In genomic region chr20:20199338-20200160, GRCh38 we compare ENCODE assay signal across 15 cellular contexts.
DNase-seq lines count a peak whose midpoint lies in the region; ATAC-seq and TF ChIP-seq lines count a peak whose summit lies in the region.
"Had no signal": no experiment of that assay in that cellular context is flagged by ENCODE, and none has a peak within 500 bp of the region (broad histone marks: within the 10 kb centered on the region; RNA-seq: fewer than 3 reads in every experiment).

No MANE protein-coding gene starts in this region.

- H3K4me1 Mint-ChIP-seq in endodermal cell, result peaks cover 30% of the 10 kb centered on the region

- no peak overlapping the region for H3K4me3 ChIP-seq in endodermal cell (ENCODE audit: low read length)
- H3K4me3 ChIP-seq in gastroesophageal sphincter, result no peak overlapping the region
- H3K4me3 ChIP-seq: colonic mucosa, right atrium auricular region had no signal

- DNase-seq in D341Med (ENCODE audit: low spot score) (peak; percentile 93), NCI-H146 (lab: John Stamatoyannopoulos, UW) (peak; percentile 53), NCI-H82 treated with DMSO at 0.1 percent for 48 hours (lab: John Stamatoyannopoulos, UW; ENCODE audit: unreplicated experiment) (peak; percentile 74), endodermal cell (peak; percentile 64)
- no peak for DNase-seq in activated naive CD4-positive, alpha-beta T cell treated with Interleukin-2 at 50 U/mL for 16 hours
- DNase-seq: activated CD4-positive, alpha-beta memory T cell treated with anti-CD3 and anti-CD28 coated beads for 36 hours; activated T-cell treated with anti-CD3 and anti-CD28 coated beads, Interleukin-2, amount 50 U/mL, for 72 hours; colonic mucosa; KG1; midbrain; NCI-H2029 had no signal

- H3K36me3 ChIP-seq in endodermal cell (ENCODE audit: control insufficient read depth, insufficient read depth, low read length), result no peaks in the 10 kb centered on the region
- H3K36me3 ChIP-seq in gastroesophageal sphincter, result no peaks in the 10 kb centered on the region
- H3K36me3 ChIP-seq: colonic mucosa, right atrium auricular region had no signal

- H3K27ac Mint-ChIP-seq in endodermal cell, result no peak overlapping the region
- H3K27ac Mint-ChIP-seq: activated CD4-positive, alpha-beta memory T cell treated with anti-CD3 and anti-CD28 coated beads for 36 hours; activated T-cell treated with anti-CD3 and anti-CD28 coated beads, Interleukin-2, amount 50 U/mL, for 72 hours had no signal

- no peak for ATAC-seq in GM21576 (IDR thresholded peaks at IDR 0.05; ENCODE audit: unreplicated experiment)
- no peak for ATAC-seq in gastroesophageal sphincter
- no peak for ATAC-seq in GM21786 (IDR thresholded peaks at IDR 0.05; ENCODE audit: unreplicated experiment)
- ATAC-seq: activated T-cell treated with anti-CD3 and anti-CD28 coated beads, Interleukin-2, amount 50 U/mL, for 72 hours had no signal

- H3K9me3 ChIP-seq in endodermal cell (ENCODE audit: control insufficient read depth, low read length), result no peaks in the 10 kb centered on the region
- H3K9me3 ChIP-seq in gastroesophageal sphincter, result no peaks in the 10 kb centered on the region
- H3K9me3 ChIP-seq: colonic mucosa, right atrium auricular region had no signal

- H3K27me3 Mint-ChIP-seq in endodermal cell (ENCODE audit: insufficient read depth), result no peaks in the 10 kb centered on the region

- no peak for TF ChIP-seq POLR2A in gastroesophageal sphincter (IDR thresholded peaks at IDR 0.05)

- no peaks in the 10 kb centered on the region for H3K36me3 Mint-ChIP-seq in endodermal cell (ENCODE audit: low read depth)
- H3K36me3 Mint-ChIP-seq: activated CD4-positive, alpha-beta memory T cell treated with anti-CD3 and anti-CD28 coated beads for 36 hours had no signal

- no peak overlapping the region for H3K4me3 Mint-ChIP-seq in endodermal cell
- H3K4me3 Mint-ChIP-seq: activated CD4-positive, alpha-beta memory T cell treated with anti-CD3 and anti-CD28 coated beads for 36 hours; activated T-cell treated with anti-CD3 and anti-CD28 coated beads, Interleukin-2, amount 50 U/mL, for 72 hours had no signal

- no peak for TF ChIP-seq EP300 in gastroesophageal sphincter (IDR thresholded peaks at IDR 0.05)

- H3K27ac ChIP-seq in endodermal cell (ENCODE audit: low read depth, low read length), result no peak overlapping the region
- H3K27ac ChIP-seq in gastroesophageal sphincter, result no peak overlapping the region
- H3K27ac ChIP-seq: colonic mucosa, right atrium auricular region had no signal

- no peaks in the 10 kb centered on the region for H3K9me3 Mint-ChIP-seq in endodermal cell
- H3K9me3 Mint-ChIP-seq: activated CD4-positive, alpha-beta memory T cell treated with anti-CD3 and anti-CD28 coated beads for 36 hours; activated T-cell treated with anti-CD3 and anti-CD28 coated beads, Interleukin-2, amount 50 U/mL, for 72 hours had no signal

- H3K27me3 ChIP-seq in endodermal cell (ENCODE audit: control insufficient read depth, insufficient read depth, low read length, poor library complexity, severe bottlenecking) (no peaks in the 10 kb centered on the region), gastroesophageal sphincter (peaks cover 29% of the 10 kb centered on the region)
- H3K27me3 ChIP-seq: colonic mucosa, right atrium auricular region had no signal

- WGBS in endodermal cell (ENCODE audit: insufficient coverage in 1 of 2, insufficient read length in 1 of 2), 2 experiments, result 79 to 83% methylated on average over 21 to 24 of the region's 24 CpGs
- 18 to 27% methylated on average over 5 to 10 of the region's 24 CpGs for WGBS in gastroesophageal sphincter (ENCODE audit: low coverage in 1 of 2), 2 donors

- H3K4me1 ChIP-seq in endodermal cell (ENCODE audit: control insufficient read depth, insufficient read depth, low read length), result peaks cover 16% of the 10 kb centered on the region
- H3K4me1 ChIP-seq in gastroesophageal sphincter, result no peaks in the 10 kb centered on the region
- H3K4me1 ChIP-seq: colonic mucosa had no signal

- H3K9ac ChIP-seq in endodermal cell (ENCODE audit: extremely low read depth, low read length, poor library complexity, severe bottlenecking), result no peak overlapping the region

- TF ChIP-seq CTCF in endodermal cell (conservative IDR thresholded peaks at IDR 0.05), result no peak
- TF ChIP-seq CTCF in gastroesophageal sphincter (IDR thresholded peaks at IDR 0.05), result no peak
